10 cellular contexts compared by ENCODE assay signal in the genomic region with DNA sequence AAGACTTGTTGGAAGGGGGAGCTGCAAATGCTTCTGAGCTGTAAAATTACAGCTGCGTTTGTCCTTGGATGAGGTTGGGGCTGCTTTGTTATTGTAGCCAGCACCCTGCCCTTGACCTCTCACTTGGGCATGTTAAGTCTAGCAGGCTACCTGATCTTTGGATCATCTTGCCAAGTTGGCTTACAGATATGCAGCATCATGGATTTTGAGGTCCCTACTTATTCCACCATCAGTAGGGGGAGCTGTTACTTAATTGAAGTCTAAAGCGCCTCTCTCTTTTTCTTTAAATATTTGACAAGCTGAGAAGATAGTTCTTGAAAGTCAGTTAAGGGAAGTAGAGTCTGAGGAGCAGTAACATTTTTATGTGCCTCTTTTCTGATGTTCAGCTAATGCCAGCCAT.
DNase-seq lines count a peak whose midpoint lies in the region; ATAC-seq, FAIRE-seq and TF ChIP-seq lines count a peak whose summit lies in the region.
"Had no signal": no experiment of that assay in that cellular context is flagged by ENCODE, and none has a peak within 500 bp of the region (broad histone marks: within the 10 kb centered on the region; RNA-seq: fewer than 3 reads in every experiment).

No MANE protein-coding gene starts in this region.

- H3K27me3 ChIP-seq in H1 (replicated peaks in 1 of 4; ENCODE audit: control insufficient read depth in 3 of 4, extremely low read depth in 1 of 4, insufficient read depth in 3 of 4, low read length in 3 of 4): no peaks in the 10 kb centered on the region

- H3K4me3 Mint-ChIP-seq in activated T-cell treated with anti-CD3 and anti-CD28 coated beads, Interleukin-2, amount 50 U/mL, for 72 hours: no peak overlapping the region
- H3K4me3 Mint-ChIP-seq: dendritic cell treated with granulocyte-macrophage colony-stimulating factor and Interleukin-4, amounts not matched to agents 40 ng/mL and 50 ng/mL, for 4 days had no signal

- H2AK5ac ChIP-seq in H1 (ENCODE audit: low read depth, low read length): no peak overlapping the region

- no peak overlapping the region for H3K56ac ChIP-seq in H1 (replicated peaks; ENCODE audit: insufficient read length, low read depth, low read length)

- no peak overlapping the region for H3K23ac ChIP-seq in H1 (ENCODE audit: insufficient read length)

- H3K27ac Mint-ChIP-seq in activated T-cell treated with anti-CD3 and anti-CD28 coated beads, Interleukin-2, amount 50 U/mL, for 72 hours: no peak overlapping the region
- H3K27ac Mint-ChIP-seq: dendritic cell treated with granulocyte-macrophage colony-stimulating factor and Interleukin-4, amounts not matched to agents 40 ng/mL and 50 ng/mL, for 4 days had no signal

- no peak overlapping the region for H3K14ac ChIP-seq in H1 (ENCODE audit: insufficient read length)

- no peaks in the 10 kb centered on the region for H3K79me2 ChIP-seq in H1 (ENCODE audit: control insufficient read depth in 1 of 2, insufficient read depth in 2 of 2, low read length in 2 of 2)

- WGBS in H1 (ENCODE audit: extremely low coverage in 1 of 2, insufficient coverage in 1 of 2, insufficient read length in 1 of 2, insufficient replicate concordance in 2 of 2, low coverage in 1 of 2, low lambda C conversion rate in 2 of 2, missing lambda C conversion rate in 1 of 2), 2 experiments: 38% methylated on average over 2 of the region's 2 CpGs; no CpG with 5 or more reads in 1 of the 2 experiments

- no peaks in the 10 kb centered on the region for H3K79me1 ChIP-seq in H1 (ENCODE audit: low read depth, low read length)

- no peaks in the 10 kb centered on the region for H3K36me3 ChIP-seq in H1 (ENCODE audit: control insufficient read depth in 2 of 4, insufficient read depth in 4 of 4, low read length in 3 of 4)

- no peak overlapping the region for H3K4me2 ChIP-seq in H1 (ENCODE audit: insufficient read depth in 1 of 2, low read depth in 2 of 2, low read length in 2 of 2)

- TF ChIP-seq POLR2A in H1 (IDR thresholded peaks at IDR 0.05; ENCODE audit: control extremely low read depth in 1 of 2, low read depth in 2 of 2, low read length in 2 of 2) (no peak), GM12891 (IDR thresholded peaks at IDR 0.05; ENCODE audit: low read depth, low read length) (no peak)

- no peaks in the 10 kb centered on the region for H4K20me1 ChIP-seq in H1 (replicated peaks in 1 of 2; ENCODE audit: control insufficient read depth in 1 of 2, insufficient read depth in 2 of 2, low read length in 2 of 2)

- POLR2A ChIA-PET in H1 (lab: Charles Lee; ENCODE audit: partially characterized antibody): no interaction called here

- H2BK20ac ChIP-seq in H1 (ENCODE audit: low read length): no peak overlapping the region

- no peaks in the 10 kb centered on the region for H3K36me3 Mint-ChIP-seq in activated T-cell treated with anti-CD3 and anti-CD28 coated beads, Interleukin-2, amount 50 U/mL, for 72 hours (ENCODE audit: insufficient read depth in 2 of 2)

- no peaks in the 10 kb centered on the region for H3K23me2 ChIP-seq in H1 (ENCODE audit: low read depth, low read length)

- DNase-seq in DMS53 (lab: John Stamatoyannopoulos, UW): peak; percentile 9
- DNase-seq in DMS53 treated with DMSO at 0.1 percent for 48 hours (lab: John Stamatoyannopoulos, UW; ENCODE audit: unreplicated experiment): no peak
- peak; percentile 21 for DNase-seq in NCI-H69 (lab: John Stamatoyannopoulos, UW)
- DNase-seq in H1 (ENCODE audit: low read depth in 1 of 2, low spot score in 2 of 2): no peak
- DNase-seq in pons (ENCODE audit: low spot score): peak; percentile 10
- no peak for DNase-seq in GM12891 (ENCODE audit: insufficient read length, low spot score)
- no peak for DNase-seq in activated T-cell treated with anti-CD3 and anti-CD28 coated beads, Interleukin-2, amount 50 U/mL, for 72 hours

- no peak overlapping the region for H3K27ac ChIP-seq in H1 (ENCODE audit: low read depth, low read length)
- H3K27ac ChIP-seq: skin epidermis had no signal

- H3K9ac ChIP-seq in H1 (replicated peaks in 1 of 4; ENCODE audit: extremely low read depth in 1 of 4, low read depth in 3 of 4, low read length in 3 of 4): no peak overlapping the region

- TF ChIP-seq RAD21 in H1 (IDR thresholded peaks at IDR 0.05 in 1 of 2, conservative IDR thresholded peaks at IDR 0.05 in 1 of 2; ENCODE audit: low read depth in 2 of 2, low read length in 2 of 2): peak; percentile 61 to 66

- H3K18ac ChIP-seq in H1 (ENCODE audit: extremely low read depth, low read length): no peak overlapping the region

- no peak overlapping the region for H2BK12ac ChIP-seq in H1 (ENCODE audit: low read depth, low read length)

- peak; percentile 81 for FAIRE-seq in H1 (lab: Jason Lieb, UNC)
- FAIRE-seq in GM12891 (lab: Jason Lieb, UNC): no peak

- CTCF ChIA-PET in H1 (lab: Charles Lee; ENCODE audit: partially characterized antibody): interaction anchor here (0.6 to 5.5 kb wide), 50 partner anchors 8 to 639 kb away, joined by 3 to 56 read pairs (median 4); no protein-coding TSS in a partner anchor

- no peak overlapping the region for H2BK15ac ChIP-seq in H1 (ENCODE audit: low read length)

- H3K27me3 Mint-ChIP-seq in activated T-cell treated with anti-CD3 and anti-CD28 coated beads, Interleukin-2, amount 50 U/mL, for 72 hours (ENCODE audit: low read depth): no peaks in the 10 kb centered on the region
- H3K27me3 Mint-ChIP-seq: dendritic cell treated with granulocyte-macrophage colony-stimulating factor and Interleukin-4, amounts not matched to agents 40 ng/mL and 50 ng/mL, for 4 days had no signal

- no peak overlapping the region for H4K91ac ChIP-seq in H1 (replicated peaks; ENCODE audit: insufficient read length, low read length)

- ATAC-seq in activated T-cell treated with anti-CD3 and anti-CD28 coated beads, Interleukin-2, amount 50 U/mL, for 72 hours (replicated peaks in 1 of 2): no peak
- no peak for ATAC-seq in GM19324 (IDR thresholded peaks at IDR 0.05; ENCODE audit: low FRiP score, unreplicated experiment)

- H4K8ac ChIP-seq in H1 (ENCODE audit: extremely low read depth, insufficient read depth, low read length): no peak overlapping the region

- no peaks in the 10 kb centered on the region for H3K9me3 ChIP-seq in H1 (ENCODE audit: insufficient read depth in 2 of 2, low read depth in 1 of 2, low read length in 1 of 2)

- no peaks in the 10 kb centered on the region for H3K4me1 ChIP-seq in H1 (replicated peaks in 1 of 4; ENCODE audit: control insufficient read depth in 3 of 4, insufficient read depth in 4 of 4, low read length in 3 of 4)

- no peak overlapping the region for H2BK5ac ChIP-seq in H1 (ENCODE audit: low read depth, low read length)

- H3K4me3 ChIP-seq in H1 (ENCODE audit: extremely low read depth in 1 of 4, insufficient read depth in 2 of 4, low read depth in 3 of 4, low read length in 4 of 4): no peak overlapping the region
- H3K4me3 ChIP-seq: skin epidermis had no signal

- H2BK120ac ChIP-seq in H1 (replicated peaks; ENCODE audit: low read depth, low read length): no peak overlapping the region

- no peaks in the 10 kb centered on the region for H3K9me3 Mint-ChIP-seq in activated T-cell treated with anti-CD3 and anti-CD28 coated beads, Interleukin-2, amount 50 U/mL, for 72 hours
- H3K9me3 Mint-ChIP-seq: dendritic cell treated with granulocyte-macrophage colony-stimulating factor and Interleukin-4, amounts not matched to agents 40 ng/mL and 50 ng/mL, for 4 days had no signal

- TF ChIP-seq CTCF in H1 (IDR thresholded peaks at IDR 0.05; ENCODE audit: control extremely low read depth in 1 of 3, insufficient read depth in 1 of 3, low read depth in 1 of 3, low read length in 3 of 3): peak in 2 of 3 experiments; percentile 42 to 56; a peak in 2 of 4 replicates

- no peak overlapping the region for H4K5ac ChIP-seq in H1 (ENCODE audit: insufficient read length, low read depth, low read length)

- peak overlapping the region; percentile 83; the same call in 1 of the 2 replicates for H2AFZ ChIP-seq in H1 (ENCODE audit: low read length)

- TF ChIP-seq EP300 in H1 (IDR thresholded peaks at IDR 0.05; ENCODE audit: borderline replicate concordance in 1 of 2, low read depth in 2 of 2, low read length in 2 of 2): no peak

- H3K4me1 Mint-ChIP-seq in activated T-cell treated with anti-CD3 and anti-CD28 coated beads, Interleukin-2, amount 50 U/mL, for 72 hours (ENCODE audit: low read depth): no peaks in the 10 kb centered on the region

- no peak overlapping the region for H3K4ac ChIP-seq in H1 (replicated peaks; ENCODE audit: insufficient read length, low read depth, low read length)

TF ChIP-seq in H1, 55 proteins besides CTCF, POLR2A, EP300 and RAD21:
- TF ChIP-seq KDM1A (IDR thresholded peaks at IDR 0.05; ENCODE audit: borderline replicate concordance, low read length): no peak
- TF ChIP-seq MAFK (IDR thresholded peaks at IDR 0.05; ENCODE audit: low read depth, low read length): peak; percentile 61
- TF ChIP-seq BACH1 (IDR thresholded peaks at IDR 0.05; ENCODE audit: low read length): 0 out of 2 replicates have a peak, but pooled peaks have one; percentile 46
- TF ChIP-seq RFX5 (IDR thresholded peaks at IDR 0.05; ENCODE audit: borderline replicate concordance, low read depth, low read length): no peak
TF ChIP-seq in H1: peak in this region for 2.

TF ChIP-seq in GM12891, 5 proteins besides CTCF, POLR2A, EP300 and RAD21:
- no peak for TF ChIP-seq PAX5 (IDR thresholded peaks at IDR 0.05; ENCODE audit: insufficient read depth, low read length, severe bottlenecking)
- no peak for TF ChIP-seq SPI1 (IDR thresholded peaks at IDR 0.05; ENCODE audit: low read depth, low read length)
- no peak for TF ChIP-seq TAF1 (IDR thresholded peaks at IDR 0.05; ENCODE audit: low read depth, low read length)

Comparison
In these comparisons a context has a peak if more than half of its experiments do, and no peak if none do; other contexts are left out.
1. DNase-seq: peak in DMS53 (single experiment), NCI-H69 (single experiment) and pons (single experiment); none in DMS53 treated with DMSO at 0.1 percent for 48 hours (single experiment), H1 (0 of 2), GM12891 (single experiment) and activated T-cell treated with anti-CD3 and anti-CD28 coated beads, Interleukin-2, amount 50 U/mL, for 72 hours (0 of 2).